32 cellular contexts compared by ENCODE assay signal in the genomic region with DNA sequence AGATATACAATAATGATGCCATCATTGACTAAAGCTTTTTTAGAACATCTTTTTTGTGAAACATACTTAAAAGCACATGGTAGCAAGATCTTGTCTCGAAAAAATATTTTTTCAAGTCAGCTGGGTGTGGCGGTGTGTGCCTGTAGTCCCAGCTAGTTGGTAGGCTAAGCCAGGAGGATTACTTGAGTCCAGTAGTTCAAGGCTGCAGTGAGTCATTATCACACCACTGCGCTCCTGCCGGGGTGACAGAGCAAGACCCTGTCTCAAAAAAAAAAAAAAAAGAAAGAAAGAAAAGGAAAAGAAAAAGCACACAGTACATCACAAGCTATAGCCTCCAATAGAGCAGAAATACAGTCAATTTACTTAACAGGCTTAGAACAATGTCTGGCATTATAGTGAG. TPM values are rescaled to one million over a fixed set of nuclear protein-coding genes. Genes with fewer than 3 reads are reported as not detected.
"Had no signal": no experiment of that assay in that cellular context is flagged by ENCODE, and none has a peak within 500 bp of the region (broad histone marks: within the 10 kb centered on the region; RNA-seq: fewer than 3 reads in every experiment).

No MANE protein-coding gene starts in this region.

- ATAC-seq: activated CD4-positive, CD25-positive, alpha-beta regulatory T cell treated with anti-CD3 and anti-CD28 coated beads, Interleukin-2, amount 50 U/mL, for 24 hours; activated CD8-positive, alpha-beta memory T cell treated with anti-CD3 and anti-CD28 coated beads, Interleukin-2, amount 10 ng/mL, durations not matched to agents 7 days and 5 days; activated CD8-positive, alpha-beta T cell treated with anti-CD3 and anti-CD28 coated beads, Interleukin-2, amount 10 ng/mL, durations not matched to agents 7 days and 5 days; activated naive CD8-positive, alpha-beta T cell treated with anti-CD3 and anti-CD28 coated beads, Interleukin-2, amount 50 U/mL, for 24 hours; body of pancreas; effector memory CD8-positive, alpha-beta T cell; gastroesophageal sphincter; heart right ventricle; T-helper 17 cell had no signal

- DNase-seq: activated B cell treated with CpG ODN at 0.5 μM for 24 hours; activated CD4-positive, alpha-beta memory T cell treated with anti-CD3 and anti-CD28 coated beads for 36 hours; activated CD4-positive, alpha-beta T cell treated with anti-CD3 and anti-CD28 coated beads, Interleukin-2, amount 10 ng/mL, durations not matched to agents 24 days and 14 days; activated CD8-positive, alpha-beta memory T cell treated with anti-CD3 and anti-CD28 coated beads, Interleukin-2, amount 10 ng/mL, durations not matched to agents 7 days and 5 days; activated CD8-positive, alpha-beta memory T cell treated with anti-CD3 and anti-CD28 coated beads, Interleukin-2, amount 50 U/mL, for 4 hours; activated CD8-positive, alpha-beta T cell treated with anti-CD3 and anti-CD28 coated beads, Interleukin-2, amount 10 ng/mL, durations not matched to agents 7 days and 5 days; activated effector memory CD4-positive, alpha-beta T cell treated with anti-CD3 and anti-CD28 coated beads, Interleukin-2, amount 50 U/mL, for 16 hours; activated naive CD4-positive, alpha-beta T cell treated with anti-CD3 and anti-CD28 coated beads for 36 hours; activated naive CD8-positive, alpha-beta T cell treated with anti-CD3 and anti-CD28 coated beads for 36 hours; activated naive CD8-positive, alpha-beta T cell treated with anti-CD3 and anti-CD28 coated beads, Interleukin-2, amount 50 U/mL, for 24 hours; activated T-cell treated with anti-CD3 and anti-CD28 coated beads, Interleukin-2, amount 50 U/mL, for 1 hour; activated T-cell treated with anti-CD3 and anti-CD28 coated beads, Interleukin-2, amount 50 U/mL, for 48 hours; amygdala; aorta; body of pancreas; caudate nucleus; cortex of kidney; dermis blood vessel endothelial cell; effector CD4-positive, alpha-beta T cell; effector memory CD8-positive, alpha-beta T cell; esophagus squamous epithelium; foreskin melanocyte; heart right ventricle; T-helper 17 cell; T1000; WERI-Rb-1 had no signal

RNA-seq across cellular contexts. Expression of gene ENTHD1, which starts 37.0 kb away (rescaled TPM):
- total RNA-seq: activated B cell treated with CpG ODN at 0.5 μM for 24 hours, body of pancreas, chondrocyte, dermis blood vessel endothelial cell, esophagus squamous epithelium, fibroblast of lung, fibroblast of villous mesenchyme, glomerular endothelial cell, T-helper 17 cell had no signal

RNA-seq across cellular contexts. Expression of gene GRAP2, which starts 44.3 kb away (rescaled TPM):
- total RNA-seq: chondrocyte, dermis blood vessel endothelial cell, fibroblast of lung, glomerular endothelial cell had no signal
